ENCODE assay signal across 23 cellular contexts in genomic region chr7:74708569-74709275, GRCh38. TPM values are rescaled to one million over a fixed set of nuclear protein-coding genes. Genes with fewer than 3 reads are reported as not detected.
DNase-seq lines count a peak whose midpoint lies in the region; ATAC-seq and TF ChIP-seq lines count a peak whose summit lies in the region.
"Had no signal": no experiment of that assay in that cellular context is flagged by ENCODE, and none has a peak within 500 bp of the region (broad histone marks: within the 10 kb centered on the region; RNA-seq: fewer than 3 reads in every experiment).

No MANE protein-coding gene starts in this region.

- peaks cover 9% of the 10 kb centered on the region for H3K9me3 Mint-ChIP-seq in activated T-cell treated with anti-CD3 and anti-CD28 coated beads, Interleukin-2, amount 50 U/mL, for 24 hours
- H3K9me3 Mint-ChIP-seq in chondrocyte (ENCODE audit: low read depth), result peaks cover 9% of the 10 kb centered on the region

- no peak overlapping the region for H3K9ac ChIP-seq in liver (ENCODE audit: low read depth in 1 of 2, low read length in 2 of 2)

- no peak overlapping the region for H3K4me3 Mint-ChIP-seq in activated T-cell treated with anti-CD3 and anti-CD28 coated beads, Interleukin-2, amount 50 U/mL, for 24 hours
- H3K4me3 Mint-ChIP-seq in chondrocyte (ENCODE audit: unreplicated experiment), result no peak overlapping the region
- H3K4me3 Mint-ChIP-seq: activated naive CD8-positive, alpha-beta T cell treated with anti-CD3 and anti-CD28 coated beads, Interleukin-2, amount 10 ng/mL, durations not matched to agents 7 days and 5 days had no signal

- no peaks in the 10 kb centered on the region for H3K4me1 Mint-ChIP-seq in activated T-cell treated with anti-CD3 and anti-CD28 coated beads, Interleukin-2, amount 50 U/mL, for 24 hours (ENCODE audit: low read depth)
- H3K4me1 Mint-ChIP-seq in chondrocyte (ENCODE audit: low read depth), result no peaks in the 10 kb centered on the region

- H3K36me3 ChIP-seq in liver (ENCODE audit: control insufficient read depth in 4 of 4, insufficient read depth in 3 of 4, low read depth in 1 of 4, low read length in 3 of 4) (peaks cover 8 to 46% (median 21%) of the 10 kb centered on the region in 4 donors), tibial nerve (peaks cover 0 to 90% (median 4%) of the 10 kb centered on the region in 3 donors)

- H3K4me3 ChIP-seq in choroid plexus epithelial cell (ENCODE audit: low read depth, low read length) (no peak overlapping the region), liver (ENCODE audit: low read depth in 1 of 3, low read length in 3 of 3) (no peak overlapping the region), tibial nerve (no peak overlapping the region)
- H3K4me3 ChIP-seq: body of pancreas, heart left ventricle, skin epidermis had no signal

- TF ChIP-seq CTCF in choroid plexus epithelial cell (conservative IDR thresholded peaks at IDR 0.05; ENCODE audit: low read depth, low read length) (no peak), liver (IDR thresholded peaks at IDR 0.05; ENCODE audit: low read depth, low read length, missing input control) (no peak), tibial nerve (IDR thresholded peaks at IDR 0.05) (no peak), chondrocyte (IDR thresholded peaks at IDR 0.05) (no peak)

- H3K27ac Mint-ChIP-seq in activated T-cell treated with anti-CD3 and anti-CD28 coated beads, Interleukin-2, amount 50 U/mL, for 24 hours, result peak overlapping the region; percentile 7
- no peak overlapping the region for H3K27ac Mint-ChIP-seq in chondrocyte (ENCODE audit: unreplicated experiment)
- H3K27ac Mint-ChIP-seq: activated naive CD8-positive, alpha-beta T cell treated with anti-CD3 and anti-CD28 coated beads, Interleukin-2, amount 10 ng/mL, durations not matched to agents 7 days and 5 days had no signal

- H3K27me3 ChIP-seq in liver (ENCODE audit: control insufficient read depth in 4 of 4, insufficient read depth in 4 of 4, low read length in 3 of 4) (no peaks in the 10 kb centered on the region), tibial nerve (no peaks in the 10 kb centered on the region)
- H3K27me3 ChIP-seq: body of pancreas, heart left ventricle had no signal

- H3K36me3 Mint-ChIP-seq in activated T-cell treated with anti-CD3 and anti-CD28 coated beads, Interleukin-2, amount 50 U/mL, for 24 hours (ENCODE audit: low read depth), result peaks cover 95% of the 10 kb centered on the region
- peaks cover 44% of the 10 kb centered on the region for H3K36me3 Mint-ChIP-seq in chondrocyte (ENCODE audit: low read depth)

- H3K4me1 ChIP-seq in liver (ENCODE audit: control insufficient read depth in 4 of 4, insufficient read depth in 4 of 4, low read length in 3 of 4), result peaks cover 2 to 32% (median 26%) of the 10 kb centered on the region in 4 donors
- H3K4me1 ChIP-seq in tibial nerve, result peaks cover 0 to 29% (median 0%) of the 10 kb centered on the region in 4 donors
- H3K4me1 ChIP-seq: body of pancreas, heart left ventricle had no signal

- DNase-seq in activated T-cell treated with anti-CD3 and anti-CD28 coated beads, Interleukin-2, amount 50 U/mL, for 24 hours, result no peak
- DNase-seq in activated T-cell treated with anti-CD3 and anti-CD28 coated beads, Interleukin-2, amount 50 U/mL, for 1 hour, result no peak
- DNase-seq in choroid plexus epithelial cell (ENCODE audit: low read depth) (peak; percentile 15), tibial nerve (ENCODE audit: low spot score in 2 of 2) (no peak), CD1c-positive myeloid dendritic cell (ENCODE audit: extremely low spot score) (no peak), chondrocyte (ENCODE audit: low spot score) (no peak)
- DNase-seq: activated CD4-positive, alpha-beta T cell treated with anti-CD3 and anti-CD28 coated beads, Interleukin-2, amount 50 U/mL, for 4 hours; activated CD8-positive, alpha-beta memory T cell treated with anti-CD3 and anti-CD28 coated beads, Interleukin-2, amount 50 U/mL, for 48 hours; activated effector memory CD4-positive, alpha-beta T cell treated with Interleukin-2 at 50 U/mL for 16 hours; activated naive CD8-positive, alpha-beta T cell treated with anti-CD3 and anti-CD28 coated beads, Interleukin-2, amount 10 ng/mL, durations not matched to agents 7 days and 5 days; body of pancreas; cortex of kidney; DMS79 treated with DMSO at 0.1 percent for 48 hours; HCEC 1CT; heart left ventricle; NCI-H1048; NCI-H2029; NCI-H345; NCI-H82; T-helper 9 cell had no signal

- TF ChIP-seq RAD21 in liver (IDR thresholded peaks at IDR 0.05), result peak in 1 of 2 donors; percentile 21

- ATAC-seq in GM21515 (IDR thresholded peaks at IDR 0.05; ENCODE audit: unreplicated experiment), result no peak
- ATAC-seq: body of pancreas, heart left ventricle had no signal

- 59% methylated on average over 7 of the region's 7 CpGs for WGBS in liver
- WGBS in tibial nerve, 2 donors, result 44 to 45% methylated on average over 7 of the region's 7 CpGs

- H3K27ac ChIP-seq in liver (ENCODE audit: low read depth in 1 of 2, low read length in 2 of 2) (no peak overlapping the region), tibial nerve (peak overlapping the region in 3 of 4 donors; percentile 41 to 79 (median 75))
- H3K27ac ChIP-seq: body of pancreas, heart left ventricle had no signal

- peak in 1 of 2 donors; percentile 17 for TF ChIP-seq EP300 in tibial nerve (IDR thresholded peaks at IDR 0.05)

- H3K9me3 ChIP-seq in liver (ENCODE audit: control insufficient read depth in 4 of 4, low read length in 3 of 4) (peaks cover 0 to 5% (median 1%) of the 10 kb centered on the region in 4 donors), tibial nerve (peaks cover 0 to 12% (median 4%) of the 10 kb centered on the region in 4 donors)
- H3K9me3 ChIP-seq: body of pancreas had no signal

- H3K27me3 Mint-ChIP-seq in activated T-cell treated with anti-CD3 and anti-CD28 coated beads, Interleukin-2, amount 50 U/mL, for 24 hours, result no peaks in the 10 kb centered on the region
- H3K27me3 Mint-ChIP-seq in chondrocyte (ENCODE audit: low read depth), result no peaks in the 10 kb centered on the region
- H3K27me3 Mint-ChIP-seq: activated naive CD8-positive, alpha-beta T cell treated with anti-CD3 and anti-CD28 coated beads, Interleukin-2, amount 10 ng/mL, durations not matched to agents 7 days and 5 days had no signal

- no peak for TF ChIP-seq POLR2A in tibial nerve (IDR thresholded peaks at IDR 0.05)

TF ChIP-seq in liver, 16 proteins besides CTCF, POLR2A, EP300 and RAD21:
- TF ChIP-seq ATF3 (IDR thresholded peaks at IDR 0.05) (no peak), HNF4G (IDR thresholded peaks at IDR 0.05) (no peak), EGR1 (IDR thresholded peaks at IDR 0.05; ENCODE audit: low read depth in 2 of 2) (no peak), HNF4A (conservative IDR thresholded peaks at IDR 0.05) (peak in 1 of 2 donors; percentile 37), YY1 (IDR thresholded peaks at IDR 0.05) (peak; percentile 32), JUND (IDR thresholded peaks at IDR 0.05) (no peak), FOXA2 (IDR thresholded peaks at IDR 0.05) (no peak)

RNA-seq across cellular contexts. Expression of gene GTF2I, which starts 51.2 kb away (rescaled TPM):
- total RNA-seq in liver (10 to 100 TPM; 67.7 to 97.9 TPM), tibial nerve (100 to 1,000 TPM; 139 to 194 (median 168) TPM), chondrocyte (157 to 234 TPM (median 160 TPM) in 3 replicates)
- 10 to 100 TPM; 27.4 to 64.0 TPM for polyA plus RNA-seq in liver

Comparison
In these comparisons a context has a peak if more than half of its experiments do, and no peak if none do; other contexts are left out.
1. H3K27ac ChIP-seq: peak in tibial nerve (3 of 4); none in liver (0 of 2).